Comparison of ENCODE assay signal across 8 cellular contexts in genomic region chr5:135426102-135427082, GRCh38. TPM values are rescaled to one million over a fixed set of nuclear protein-coding genes. Genes with fewer than 3 reads are reported as not detected.
DNase-seq lines count a peak whose midpoint lies in the region; TF ChIP-seq lines count a peak whose summit lies in the region.

No MANE protein-coding gene starts in this region.

- H3K4me1 ChIP-seq in sigmoid colon, result peaks cover 0 to 9% (median 2%) of the 10 kb centered on the region in 4 donors
- H3K4me1 ChIP-seq in ascending aorta, result peaks cover 0 to 5% of the 10 kb centered on the region in 2 donors

- H3K9me3 ChIP-seq in AG04450 (ENCODE audit: control insufficient read depth, insufficient read depth, low read length) (peaks cover 10% of the 10 kb centered on the region), sigmoid colon (peaks cover 0 to 7% (median 2%) of the 10 kb centered on the region in 4 donors), ascending aorta (peaks cover 3 to 4% of the 10 kb centered on the region in 2 donors)

- H3K4me3 Mint-ChIP-seq in T-helper 2 cell treated with Interferon-gamma antibody and Interleukin-4, amounts not matched to agents 5 μg/mL and 100 μg/mL, for 36 hours, result peak overlapping the region; percentile 51

- TF ChIP-seq EP300 in sigmoid colon (IDR thresholded peaks at IDR 0.05), result no peak

- H3K27ac ChIP-seq in AG04450 (ENCODE audit: low read depth, low read length), result no peak overlapping the region
- H3K27ac ChIP-seq in sigmoid colon, result no peak overlapping the region
- H3K27ac ChIP-seq in ascending aorta, result no peak overlapping the region

- peak overlapping the region; percentile 82 for H3K27ac Mint-ChIP-seq in T-helper 2 cell treated with Interferon-gamma antibody and Interleukin-4, amounts not matched to agents 5 μg/mL and 100 μg/mL, for 36 hours

- DNase-seq in AG04450 (ENCODE audit: low read depth, low spot score) (no peak), GM03348 (ENCODE audit: low spot score) (peak; percentile 70), HEK293T (ENCODE audit: extremely low spot score) (peak; percentile 62), NAMALWA (ENCODE audit: low spot score) (peak; percentile 80), fibroblast of villous mesenchyme (ENCODE audit: low read depth) (peak; percentile 63), sigmoid colon (no peak), ascending aorta (ENCODE audit: low spot score in 2 of 2) (no peak)
- DNase-seq in T-helper 2 cell treated with Interferon-gamma antibody and Interleukin-4, amounts not matched to agents 5 μg/mL and 100 μg/mL, for 36 hours (ENCODE audit: low spot score), result peak; percentile 14

- intact Hi-C loops in sigmoid colon (cut with DNase I), result no loop called here
- intact Hi-C loops in ascending aorta (cut with DNase I), result no loop called here

- POLR2A ChIA-PET in AG04450 (lab: Yijun Ruan, JAX), result no interaction called here
- POLR2A ChIA-PET in HEK293T (lab: Yijun Ruan, JAX), result interaction anchor here (1.3 kb wide), 1 partner anchor 25 kb away, joined by 3 read pairs; no protein-coding TSS in a partner anchor

- TF ChIP-seq CTCF in AG04450 (IDR thresholded peaks at IDR 0.05; ENCODE audit: low read depth, low read length) (peak; percentile 87), fibroblast of villous mesenchyme (IDR thresholded peaks at IDR 0.05; ENCODE audit: insufficient read depth, low read depth, low read length) (peak; percentile 85), sigmoid colon (IDR thresholded peaks at IDR 0.05) (peak in 3 of 4 experiments; percentile 15 to 34 (median 32)), ascending aorta (IDR thresholded peaks at IDR 0.05) (peak in 1 of 3 experiments; percentile 34)

- H3K36me3 ChIP-seq in sigmoid colon (no peaks in the 10 kb centered on the region), ascending aorta (no peaks in the 10 kb centered on the region)

- no peaks in the 10 kb centered on the region for H3K9me3 Mint-ChIP-seq in T-helper 2 cell treated with Interferon-gamma antibody and Interleukin-4, amounts not matched to agents 5 μg/mL and 100 μg/mL, for 36 hours

- WGBS in sigmoid colon, 2 donors, result 36 to 45% methylated on average over 7 of the region's 7 CpGs

- TF ChIP-seq POLR2A in sigmoid colon (IDR thresholded peaks at IDR 0.05), result no peak

- H3K27me3 Mint-ChIP-seq in T-helper 2 cell treated with Interferon-gamma antibody and Interleukin-4, amounts not matched to agents 5 μg/mL and 100 μg/mL, for 36 hours (ENCODE audit: low read depth), result peaks cover 19% of the 10 kb centered on the region

- peaks cover 20% of the 10 kb centered on the region for H3K4me1 Mint-ChIP-seq in T-helper 2 cell treated with Interferon-gamma antibody and Interleukin-4, amounts not matched to agents 5 μg/mL and 100 μg/mL, for 36 hours (ENCODE audit: low read depth)

- no peaks in the 10 kb centered on the region for H3K27me3 ChIP-seq in AG04450 (ENCODE audit: control insufficient read depth, insufficient read depth, low read length)
- H3K27me3 ChIP-seq in sigmoid colon, result no peaks in the 10 kb centered on the region
- H3K27me3 ChIP-seq in ascending aorta, result no peaks in the 10 kb centered on the region

- CTCF ChIA-PET in AG04450 (lab: Charles Lee), result interaction anchor here (0.7 to 4.1 kb wide), 33 partner anchors 10 to 713 kb away, joined by 3 to 77 read pairs (median 4); no protein-coding TSS in a partner anchor
- CTCF ChIA-PET in HEK293T (lab: Yijun Ruan, JAX), result interaction anchor here (0.6 to 3.0 kb wide), 16 partner anchors 10 to 182 kb away, joined by 3 to 17 read pairs (median 4); partner anchors contain the start of gene MACROH2A1

- H3K36me3 Mint-ChIP-seq in T-helper 2 cell treated with Interferon-gamma antibody and Interleukin-4, amounts not matched to agents 5 μg/mL and 100 μg/mL, for 36 hours (ENCODE audit: low read depth), result no peaks in the 10 kb centered on the region

- H3K4me3 ChIP-seq in AG04450 (ENCODE audit: low read depth, low read length), result no peak overlapping the region
- no peak overlapping the region for H3K4me3 ChIP-seq in fibroblast of villous mesenchyme (ENCODE audit: low read depth, low read length)
- no peak overlapping the region for H3K4me3 ChIP-seq in sigmoid colon
- H3K4me3 ChIP-seq in ascending aorta, result no peak overlapping the region

TF ChIP-seq in HEK293T, 16 proteins besides CTCF, POLR2A, EP300 and RAD21:
- TF ChIP-seq PKNOX1 (IDR thresholded peaks at IDR 0.05), result peak; percentile 66
- TF ChIP-seq LEF1 (IDR thresholded peaks at IDR 0.05; ENCODE audit: borderline replicate concordance), result no peak
- 0 out of 2 replicates have a peak, but pooled peaks have one; percentile 58 for TF ChIP-seq FOXK2 (IDR thresholded peaks at IDR 0.05)

RNA-seq across cellular contexts. Expression of gene DCANP1, which starts 20.8 kb away (rescaled TPM):
- polyA plus RNA-seq in AG04450 (2011; rRNA removed), result not detected in 2 replicates
- polyA minus RNA-seq in AG04450 (2011; rRNA and poly(A)+ RNA removed), result not detected in 2 replicates
- not detected in 2 replicates for total RNA-seq in fibroblast of villous mesenchyme
- total RNA-seq in sigmoid colon, result not detected
- polyA plus RNA-seq in sigmoid colon, result under 1 TPM in 2 of 3 donors, not detected in 1; 0.13 to 0.46 TPM
- not detected for total RNA-seq in ascending aorta

RNA-seq across cellular contexts. Expression of gene TIFAB, which starts 25.8 kb away (rescaled TPM):
- polyA plus RNA-seq in AG04450 (2011; rRNA removed), result not detected in 2 replicates
- not detected in 2 replicates for polyA minus RNA-seq in AG04450 (2011; rRNA and poly(A)+ RNA removed)
- not detected in 2 replicates for total RNA-seq in fibroblast of villous mesenchyme
- not detected for total RNA-seq in sigmoid colon
- polyA plus RNA-seq in sigmoid colon, result 1 to 10 TPM in 1 of 3 donors, under 1 TPM in 1, not detected in 1; 0.46 to 1.4 TPM
- not detected for total RNA-seq in ascending aorta

RNA-seq across cellular contexts. Expression of gene MACROH2A1, which starts 27.4 kb away (rescaled TPM):
- polyA plus RNA-seq in AG04450 (2011; rRNA removed) (117 and 129 TPM in 2 replicates), sigmoid colon (100 to 1,000 TPM; 123 to 202 (median 175) TPM)
- 125 and 142 TPM in 2 replicates for polyA minus RNA-seq in AG04450 (2011; rRNA and poly(A)+ RNA removed)
- total RNA-seq in fibroblast of villous mesenchyme (161 and 171 TPM in 2 replicates), sigmoid colon (100 to 1,000 TPM; 153 to 191 (median 179) TPM), ascending aorta (216 TPM)

Comparison
In these comparisons a context has a peak if more than half of its experiments do, and no peak if none do; other contexts are left out.
1. DNase-seq: peak in GM03348 (single experiment), HEK293T (single experiment), NAMALWA (single experiment), T-helper 2 cell treated with Interferon-gamma antibody and Interleukin-4, amounts not matched to agents 5 μg/mL and 100 μg/mL, for 36 hours (single experiment) and fibroblast of villous mesenchyme (single experiment); none in AG04450 (single experiment), sigmoid colon (single experiment) and ascending aorta (0 of 2).